ENCODE assay signal across 13 cellular contexts in genomic region chr3:98594630-98594961, GRCh38. TPM values are rescaled to one million over a fixed set of nuclear protein-coding genes. Genes with fewer than 3 reads are reported as not detected.
DNase-seq lines count a peak whose midpoint lies in the region; ATAC-seq and TF ChIP-seq lines count a peak whose summit lies in the region.
"Had no signal": no experiment of that assay in that cellular context is flagged by ENCODE, and none has a peak within 500 bp of the region (broad histone marks: within the 10 kb centered on the region; RNA-seq: fewer than 3 reads in every experiment).

No MANE protein-coding gene starts in this region.

- TF ChIP-seq CTCF in natural killer cell (IDR thresholded peaks at IDR 0.05) (no peak), brain microvascular endothelial cell (IDR thresholded peaks at IDR 0.05; ENCODE audit: low read depth, low read length, missing control alignments) (no peak)

- no peaks in the 10 kb centered on the region for H3K36me3 Mint-ChIP-seq in IgD-negative memory B cell
- H3K36me3 Mint-ChIP-seq in activated CD4-positive, alpha-beta memory T cell treated with anti-CD3 and anti-CD28 coated beads, Interleukin-2, amount 10 ng/mL, durations not matched to agents 7 days and 5 days (ENCODE audit: low read depth): peaks cover 32% of the 10 kb centered on the region
- no peaks in the 10 kb centered on the region for H3K36me3 Mint-ChIP-seq in natural killer cell

- TF ChIP-seq POLR2A in GM18505 (IDR thresholded peaks at IDR 0.05; ENCODE audit: borderline replicate concordance, extremely low read depth, insufficient read depth, insufficient read length): no peak

- ATAC-seq in natural killer cell: no peak
- ATAC-seq in GM18505 (IDR thresholded peaks at IDR 0.05; ENCODE audit: unreplicated experiment): no peak
- no peak for ATAC-seq in GM21619 (IDR thresholded peaks at IDR 0.05; ENCODE audit: unreplicated experiment)
- ATAC-seq: stimulated activated naive CD8-positive, alpha-beta T cell treated with anti-CD3 and anti-CD28 coated beads, Interleukin-15, Interleukin-2, amounts not matched to agents 100 U/mL and 50 U/mL, for 24 hours had no signal

- no peak overlapping the region for H3K27ac ChIP-seq in brain microvascular endothelial cell

- in situ Hi-C loops in brain microvascular endothelial cell (cut with HindIII; ENCODE audit: low pct_ligation_motif_present, low sequenced_read_pairs): no loop called here

- intact Hi-C loops in natural killer cell (cut with micrococcal nuclease): no loop called here

- DNase-seq in SIG-M5 treated with dmso at 0.1 percent for 504 hours (lab: John Stamatoyannopoulos, UW; ENCODE audit: unreplicated experiment) (peak; percentile 32), SIG-M5 (lab: John Stamatoyannopoulos, UW) (no peak), natural killer cell (no peak), brain microvascular endothelial cell (no peak)
- no peak for DNase-seq in activated CD4-positive, alpha-beta memory T cell treated with anti-CD3 and anti-CD28 coated beads, Interleukin-2, amount 10 ng/mL, durations not matched to agents 7 days and 5 days
- DNase-seq: 8988T; effector CD4-positive, alpha-beta T cell; GF-D8; NCI-H2081; stimulated activated naive CD8-positive, alpha-beta T cell treated with anti-CD3 and anti-CD28 coated beads, Interleukin-15, Interleukin-2, amounts not matched to agents 100 U/mL and 50 U/mL, for 24 hours had no signal

- H3K4me1 Mint-ChIP-seq in IgD-negative memory B cell: peaks cover 12 to 24% (median 18%) of the 10 kb centered on the region in 3 donors
- H3K4me1 Mint-ChIP-seq in activated CD4-positive, alpha-beta memory T cell treated with anti-CD3 and anti-CD28 coated beads, Interleukin-2, amount 10 ng/mL, durations not matched to agents 7 days and 5 days: peaks cover 39% of the 10 kb centered on the region
- H3K4me1 Mint-ChIP-seq in natural killer cell: peaks cover 31 to 32% of the 10 kb centered on the region in 2 donors

- peaks cover 6% of the 10 kb centered on the region for H3K36me3 ChIP-seq in brain microvascular endothelial cell (replicated peaks)

- POLR2A ChIA-PET in activated CD4-positive, alpha-beta memory T cell treated with anti-CD3 and anti-CD28 coated beads, Interleukin-2, amount 10 ng/mL, durations not matched to agents 7 days and 5 days (lab: Charles Lee): interaction anchor here (0.9 to 10.5 kb wide), 8 partner anchors 29 to 556 kb away, joined by 3 to 101 read pairs (median 28); partner anchors contain the start of genes CLDND1 and GPR15

- H3K27me3 ChIP-seq in brain microvascular endothelial cell (replicated peaks): no peaks in the 10 kb centered on the region

- CTCF ChIA-PET in activated CD4-positive, alpha-beta memory T cell treated with anti-CD3 and anti-CD28 coated beads, Interleukin-2, amount 10 ng/mL, durations not matched to agents 7 days and 5 days (lab: Charles Lee): interaction anchor here (0.7 to 3.5 kb wide), 7 partner anchors 8 to 557 kb away, joined by 3 to 21 read pairs (median 6); partner anchors contain the start of gene CLDND1

- H3K4me3 Mint-ChIP-seq in IgD-negative memory B cell (peak overlapping the region; percentile 50 to 100 (median 66)), natural killer cell (peak overlapping the region; percentile 97)
- H3K4me3 Mint-ChIP-seq in activated CD4-positive, alpha-beta memory T cell treated with anti-CD3 and anti-CD28 coated beads, Interleukin-2, amount 10 ng/mL, durations not matched to agents 7 days and 5 days: peak overlapping the region; percentile 15

- no peak overlapping the region for H3K4me3 ChIP-seq in brain microvascular endothelial cell (ENCODE audit: low read depth, low read length)

- H3K27ac Mint-ChIP-seq in IgD-negative memory B cell: no peak overlapping the region
- H3K27ac Mint-ChIP-seq in activated CD4-positive, alpha-beta memory T cell treated with anti-CD3 and anti-CD28 coated beads, Interleukin-2, amount 10 ng/mL, durations not matched to agents 7 days and 5 days: no peak overlapping the region
- no peak overlapping the region for H3K27ac Mint-ChIP-seq in natural killer cell

- H3K9me3 Mint-ChIP-seq in IgD-negative memory B cell: no peaks in the 10 kb centered on the region
- no peaks in the 10 kb centered on the region for H3K9me3 Mint-ChIP-seq in activated CD4-positive, alpha-beta memory T cell treated with anti-CD3 and anti-CD28 coated beads, Interleukin-2, amount 10 ng/mL, durations not matched to agents 7 days and 5 days
- H3K9me3 Mint-ChIP-seq in natural killer cell: no peaks in the 10 kb centered on the region

- H3K27me3 Mint-ChIP-seq in IgD-negative memory B cell (no peaks in the 10 kb centered on the region), natural killer cell (ENCODE audit: low read depth in 2 of 2) (no peaks in the 10 kb centered on the region)
- H3K27me3 Mint-ChIP-seq in activated CD4-positive, alpha-beta memory T cell treated with anti-CD3 and anti-CD28 coated beads, Interleukin-2, amount 10 ng/mL, durations not matched to agents 7 days and 5 days: no peaks in the 10 kb centered on the region

RNA-seq across cellular contexts. Expression of gene CPOX, which starts 1.2 kb away (rescaled TPM):
- 5.7 TPM for polyA plus RNA-seq in IgD-negative memory B cell
- total RNA-seq in activated CD4-positive, alpha-beta memory T cell treated with anti-CD3 and anti-CD28 coated beads, Interleukin-2, amount 10 ng/mL, durations not matched to agents 7 days and 5 days: 10 to 100 TPM; 75.9 to 78.0 TPM
- 10 to 100 TPM in 2 of 3 donors, 1 to 10 TPM in 1; 7.6 to 12.7 (median 12.2) TPM for total RNA-seq in natural killer cell

Comparison
In these comparisons a context has a peak if more than half of its experiments do, and no peak if none do; other contexts are left out.
1. H3K4me3 Mint-ChIP-seq: peak in every context shown above with its lines; median percentile 97 in natural killer cell; 66 in IgD-negative memory B cell; 15 in activated CD4-positive, alpha-beta memory T cell treated with anti-CD3 and anti-CD28 coated beads, Interleukin-2, amount 10 ng/mL, durations not matched to agents 7 days and 5 days.
2. RNA of gene CPOX, which starts 1.2 kb away (total RNA-seq): 75.9 to 78.0 TPM in activated CD4-positive, alpha-beta memory T cell treated with anti-CD3 and anti-CD28 coated beads, Interleukin-2, amount 10 ng/mL, durations not matched to agents 7 days and 5 days; 7.6 to 12.7 TPM in natural killer cell; every median in the first group is over 4 times any median in the second.